In genomic region chr6:3226422-3227362, GRCh38 we compare ENCODE assay signal across 8 cellular contexts. TPM values are rescaled to one million over a fixed set of nuclear protein-coding genes. Genes with fewer than 3 reads are reported as not detected.
A peak's percentile ranks its signal among the peaks of the same experiment; 100 is the strongest.
DNase-seq lines count a peak whose midpoint lies in the region; ATAC-seq, FAIRE-seq and TF ChIP-seq lines count a peak whose summit lies in the region.

No MANE protein-coding gene starts in this region.

- peaks cover 49% of the 10 kb centered on the region for H3K4me1 ChIP-seq in CD4-positive, CD25-positive, alpha-beta regulatory T cell (ENCODE audit: control insufficient read depth, insufficient read depth, low read length, poor library complexity, severe bottlenecking)
- H3K4me1 ChIP-seq in endothelial cell of umbilical vein (ENCODE audit: control insufficient read depth, extremely low read depth, insufficient read depth, low read length), result peaks cover 20% of the 10 kb centered on the region

- H3K4me3 Mint-ChIP-seq in CD4-positive, CD25-positive, alpha-beta regulatory T cell, result peak overlapping the region; percentile 59 to 70 (median 64)
- H3K4me3 Mint-ChIP-seq in natural killer cell, result peak overlapping the region; percentile 78

- FAIRE-seq in endothelial cell of umbilical vein (lab: Jason Lieb, UNC), result no peak

- dilution Hi-C loops in endothelial cell of umbilical vein (cut with MboI; ENCODE audit: extremely low pct_ligation_motif_present, low sequenced_read_pairs), result no loop called here

- H3K9ac ChIP-seq in endothelial cell of umbilical vein (replicated peaks; ENCODE audit: extremely low read depth, insufficient read depth, low read length), result no peak overlapping the region

- CTCF ChIA-PET in HEK293T (lab: Yijun Ruan, JAX) (no interaction called here), endothelial cell of umbilical vein (lab: Charles Lee) (interaction anchor here (0.8 to 1.3 kb wide), 2 partner anchors 10 to 25 kb away, joined by 4 to 7 read pairs; no protein-coding TSS in a partner anchor)

- no peaks in the 10 kb centered on the region for H3K79me2 ChIP-seq in endothelial cell of umbilical vein (ENCODE audit: control insufficient read depth, insufficient read depth, low read length)

- H3K27me3 Mint-ChIP-seq in CD4-positive, CD25-positive, alpha-beta regulatory T cell, result peaks cover 67% of the 10 kb centered on the region
- peaks cover 51 to 59% of the 10 kb centered on the region in 2 donors for H3K27me3 Mint-ChIP-seq in natural killer cell (ENCODE audit: low read depth in 2 of 2)

- H4K20me1 ChIP-seq in endothelial cell of umbilical vein (replicated peaks; ENCODE audit: control insufficient read depth, extremely low read depth, insufficient read depth, low read length), result no peaks in the 10 kb centered on the region

- TF ChIP-seq CTCF in endothelial cell of umbilical vein (IDR thresholded peaks at IDR 0.05; ENCODE audit: extremely low read depth in 1 of 2, insufficient read depth in 1 of 2, low read depth in 1 of 2, low read length in 2 of 2), result no peak
- TF ChIP-seq CTCF in natural killer cell (IDR thresholded peaks at IDR 0.05), result no peak

- no peaks in the 10 kb centered on the region for H3K36me3 Mint-ChIP-seq in CD4-positive, CD25-positive, alpha-beta regulatory T cell
- no peaks in the 10 kb centered on the region for H3K36me3 Mint-ChIP-seq in natural killer cell

- no peaks in the 10 kb centered on the region for H3K9me3 ChIP-seq in CD4-positive, CD25-positive, alpha-beta regulatory T cell (ENCODE audit: control insufficient read depth in 2 of 2, low read length in 2 of 2)
- H3K9me3 ChIP-seq in endothelial cell of umbilical vein (replicated peaks; ENCODE audit: control insufficient read depth, insufficient read depth, low read length), result no peaks in the 10 kb centered on the region

- POLR2A ChIA-PET in HEK293T (lab: Yijun Ruan, JAX) (interaction anchor here (0.7 to 4.2 kb wide), 12 partner anchors 9 to 238 kb away, joined by 3 to 53 read pairs (median 4); partner anchors contain the start of gene PSMG4), endothelial cell of umbilical vein (lab: Charles Lee) (no interaction called here)

- no peaks in the 10 kb centered on the region for H3K9me1 ChIP-seq in endothelial cell of umbilical vein (replicated peaks; ENCODE audit: control insufficient read depth, extremely low read depth, insufficient read depth, low read length)

- TF ChIP-seq POLR2A in endothelial cell of umbilical vein (IDR thresholded peaks at IDR 0.05; ENCODE audit: low read depth, low read length), result no peak

- H3K27me3 ChIP-seq in CD4-positive, CD25-positive, alpha-beta regulatory T cell (ENCODE audit: control insufficient read depth, insufficient read depth, low read length), result peaks cover 22% of the 10 kb centered on the region
- peaks cover 52 to 75% of the 10 kb centered on the region in 2 experiments for H3K27me3 ChIP-seq in endothelial cell of umbilical vein (ENCODE audit: control insufficient read depth in 2 of 2, insufficient read depth in 2 of 2, low read length in 2 of 2)

- BruUV-seq in endothelial cell of umbilical vein (replicated peaks; lab: Mats Ljungman, UMichigan), result no TSS peak

- H3K36me3 ChIP-seq in CD4-positive, CD25-positive, alpha-beta regulatory T cell (ENCODE audit: control insufficient read depth, insufficient read depth, low read length), result no peaks in the 10 kb centered on the region
- no peaks in the 10 kb centered on the region for H3K36me3 ChIP-seq in endothelial cell of umbilical vein (ENCODE audit: control insufficient read depth in 2 of 2, extremely low read depth in 1 of 2, insufficient read depth in 2 of 2, low read length in 2 of 2)

- H3K4me2 ChIP-seq in endothelial cell of umbilical vein (ENCODE audit: insufficient read depth, low read length), result peak overlapping the region; percentile 72

- H2AFZ ChIP-seq in endothelial cell of umbilical vein (ENCODE audit: low read depth, low read length), result peak overlapping the region; percentile 31

- no peak for ATAC-seq in CD4-positive, CD25-positive, alpha-beta regulatory T cell (ENCODE audit: low read depth in 2 of 2)
- ATAC-seq in natural killer cell (no peak), HG02840 (IDR thresholded peaks at IDR 0.05; ENCODE audit: low FRiP score, unreplicated experiment) (no peak), HG03108 (IDR thresholded peaks at IDR 0.05; ENCODE audit: unreplicated experiment) (no peak)

- H3K9me3 Mint-ChIP-seq in CD4-positive, CD25-positive, alpha-beta regulatory T cell, result peaks cover 0 to 7% (median 0%) of the 10 kb centered on the region in 7 donors
- H3K9me3 Mint-ChIP-seq in natural killer cell, result peaks cover 0 to 5% of the 10 kb centered on the region in 2 donors

- intact Hi-C loops in endothelial cell of umbilical vein (cut with micrococcal nuclease) (loop anchor here (5.0 kb wide), 1 partner anchor 439 kb away; no protein-coding TSS in a partner anchor), natural killer cell (cut with micrococcal nuclease) (no loop called here)

- H3K4me1 Mint-ChIP-seq in CD4-positive, CD25-positive, alpha-beta regulatory T cell, result peaks cover 10 to 52% (median 26%) of the 10 kb centered on the region in 4 donors
- H3K4me1 Mint-ChIP-seq in natural killer cell, result peaks cover 36 to 47% of the 10 kb centered on the region in 2 donors

- DNase-seq in CD4-positive, CD25-positive, alpha-beta regulatory T cell, result peak in 2 of 3 donors; percentile 14 to 38
- DNase-seq in HEK293T (ENCODE audit: extremely low spot score) (peak; percentile 66), SW480 (ENCODE audit: low spot score) (peak; percentile 48), endothelial cell of umbilical vein (ENCODE audit: low read depth, low spot score) (no peak), natural killer cell (no peak), T1000 (lab: John Stamatoyannopoulos, UW) (no peak)

- H3K27ac Mint-ChIP-seq in CD4-positive, CD25-positive, alpha-beta regulatory T cell, result no peak overlapping the region
- H3K27ac Mint-ChIP-seq in natural killer cell, result no peak overlapping the region

- H3K4me3 ChIP-seq in CD4-positive, CD25-positive, alpha-beta regulatory T cell (ENCODE audit: low read depth, low read length), result no peak overlapping the region
- H3K4me3 ChIP-seq in endothelial cell of umbilical vein (replicated peaks in 1 of 3; ENCODE audit: insufficient read depth in 1 of 3, low read depth in 1 of 3, low read length in 3 of 3), result peak overlapping the region in 2 of 3 experiments; percentile 16

- H3K27ac ChIP-seq in CD4-positive, CD25-positive, alpha-beta regulatory T cell (ENCODE audit: insufficient read depth, low read length, poor library complexity, severe bottlenecking), result no peak overlapping the region
- H3K27ac ChIP-seq in endothelial cell of umbilical vein (ENCODE audit: insufficient read depth, low read depth, low read length), result no peak overlapping the region

TF ChIP-seq in HEK293T, 16 proteins besides CTCF, POLR2A, EP300 and RAD21 (continues in another document):
- no peak for TF ChIP-seq FOXK2 (IDR thresholded peaks at IDR 0.05)
- TF ChIP-seq NFRKB (IDR thresholded peaks at IDR 0.05), result no peak
- TF ChIP-seq SUZ12 (IDR thresholded peaks at IDR 0.05), result no peak
- TF ChIP-seq ARNT (IDR thresholded peaks at IDR 0.05), result peak; percentile 87; the same call in 1 of the 2 replicates
- peak; percentile 97 for TF ChIP-seq L3MBTL2 (conservative IDR thresholded peaks at IDR 0.05)
- no peak for TF ChIP-seq LEF1 (IDR thresholded peaks at IDR 0.05; ENCODE audit: borderline replicate concordance)
- TF ChIP-seq BHLHE40 (IDR thresholded peaks at IDR 0.05; ENCODE audit: borderline replicate concordance), result no peak

TF ChIP-seq in endothelial cell of umbilical vein, 7 proteins besides CTCF, POLR2A, EP300 and RAD21:
- no peak for TF ChIP-seq EZH2 (IDR thresholded peaks at IDR 0.05; ENCODE audit: borderline replicate concordance, low read depth, low read length, severe bottlenecking)
- TF ChIP-seq POLR2AphosphoS5 (IDR thresholded peaks at IDR 0.05; ENCODE audit: insufficient read depth, low read depth, low read length), result no peak
- TF ChIP-seq FOS (IDR thresholded peaks at IDR 0.05; ENCODE audit: borderline replicate concordance, insufficient read depth, low read length), result no peak
- TF ChIP-seq JUN (IDR thresholded peaks at IDR 0.05; ENCODE audit: borderline replicate concordance, insufficient read depth, insufficient read length, low read depth), result no peak
- no peak for TF ChIP-seq MAX (IDR thresholded peaks at IDR 0.05; ENCODE audit: insufficient read depth, insufficient read length)
- TF ChIP-seq GATA2 (IDR thresholded peaks at IDR 0.05; ENCODE audit: insufficient read depth, insufficient read length, low read depth, low read length), result no peak
- no peak for TF ChIP-seq MYC (IDR thresholded peaks at IDR 0.05; ENCODE audit: low read depth, low read length)

RNA-seq across cellular contexts. Expression of gene TUBB2B, which starts 0.8 kb away (rescaled TPM):
- total RNA-seq in CD4-positive, CD25-positive, alpha-beta regulatory T cell, result 0.91 TPM
- under 1 TPM in 3 of 4 donors, not detected in 1; 0.09 to 0.10 (median 0.10) TPM for polyA plus RNA-seq in CD4-positive, CD25-positive, alpha-beta regulatory T cell
- total RNA-seq in endothelial cell of umbilical vein (3.6 and 8.3 TPM in 2 replicates), natural killer cell (under 1 TPM in 2 of 3 donors, not detected in 1; 0.66 to 0.75 TPM)
- 5.1 and 7.8 TPM in 2 replicates for polyA plus RNA-seq in endothelial cell of umbilical vein
- 3.2 and 4.7 TPM in 2 replicates for polyA plus RNA-seq in endothelial cell of umbilical vein (2011; cell fraction: cytosol; rRNA removed)
- 1.9 and 2.5 TPM in 2 replicates for polyA plus RNA-seq in endothelial cell of umbilical vein (2011; cell fraction: nucleus; rRNA removed)
- 5.0 and 7.8 TPM in 2 replicates for polyA plus RNA-seq in endothelial cell of umbilical vein (2012)
- 3.4 and 3.8 TPM in 2 replicates for polyA minus RNA-seq in endothelial cell of umbilical vein
- not detected for polyA minus RNA-seq in endothelial cell of umbilical vein (2011; cell fraction: cytosol; rRNA and poly(A)+ RNA removed)
- polyA minus RNA-seq in endothelial cell of umbilical vein (2011; cell fraction: nucleus; rRNA and poly(A)+ RNA removed), result 0.67 and 1.1 TPM in 2 replicates

RNA-seq across cellular contexts. Expression of gene PSMG4, which starts 32.1 kb away (rescaled TPM):
- 18.0 TPM for total RNA-seq in CD4-positive, CD25-positive, alpha-beta regulatory T cell
- 10 to 100 TPM; 45.2 to 56.8 (median 52.7) TPM for polyA plus RNA-seq in CD4-positive, CD25-positive, alpha-beta regulatory T cell
- 31.1 and 31.4 TPM in 2 replicates for total RNA-seq in endothelial cell of umbilical vein
- 46.0 and 72.2 TPM in 2 replicates for polyA plus RNA-seq in endothelial cell of umbilical vein
- 31.6 and 37.9 TPM in 2 replicates for polyA plus RNA-seq in endothelial cell of umbilical vein (2011; cell fraction: cytosol; rRNA removed)
- 17.1 and 18.3 TPM in 2 replicates for polyA plus RNA-seq in endothelial cell of umbilical vein (2011; cell fraction: nucleus; rRNA removed)
- polyA plus RNA-seq in endothelial cell of umbilical vein (2012), result 26.1 and 26.2 TPM in 2 replicates
- 18.5 and 20.7 TPM in 2 replicates for polyA minus RNA-seq in endothelial cell of umbilical vein
- 18.9 TPM for polyA minus RNA-seq in endothelial cell of umbilical vein (2011; cell fraction: cytosol; rRNA and poly(A)+ RNA removed)
- 11.0 and 11.1 TPM in 2 replicates for polyA minus RNA-seq in endothelial cell of umbilical vein (2011; cell fraction: nucleus; rRNA and poly(A)+ RNA removed)
- total RNA-seq in natural killer cell, result 10 to 100 TPM in 2 of 3 donors, 1 to 10 TPM in 1; 8.3 to 15.3 (median 11.3) TPM

Comparison
In these comparisons a context has a peak if more than half of its experiments do, and no peak if none do; other contexts are left out.
1. DNase-seq: peak in CD4-positive, CD25-positive, alpha-beta regulatory T cell (2 of 3), HEK293T (single experiment) and SW480 (single experiment); none in endothelial cell of umbilical vein (single experiment), natural killer cell (single experiment) and T1000 (single experiment).